15 cellular contexts compared by ENCODE assay signal in the genomic region with DNA sequence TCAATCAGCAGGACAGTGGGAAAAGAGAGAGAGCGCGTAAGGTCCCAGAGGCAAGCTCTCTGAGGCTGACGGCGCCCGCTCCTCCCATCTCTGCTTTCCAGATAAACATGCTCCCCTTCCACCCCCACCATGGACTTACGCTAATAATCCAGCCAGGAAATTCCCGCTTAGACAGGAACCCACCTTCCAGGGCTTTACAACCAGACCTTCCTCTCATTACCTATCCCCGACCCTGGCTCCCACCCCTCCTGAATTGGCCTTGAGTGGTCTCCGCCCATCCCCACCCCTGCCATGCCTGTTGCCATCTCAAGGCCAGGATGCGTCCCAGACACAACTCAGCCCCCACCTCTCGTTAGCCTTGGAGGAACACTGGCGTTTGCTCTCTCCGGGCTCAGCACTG.
A peak's percentile ranks its signal among the peaks of the same experiment; 100 is the strongest.
DNase-seq lines count a peak whose midpoint lies in the region; ATAC-seq and TF ChIP-seq lines count a peak whose summit lies in the region.
"Had no signal": no experiment of that assay in that cellular context is flagged by ENCODE, and none has a peak within 500 bp of the region (broad histone marks: within the 10 kb centered on the region; RNA-seq: fewer than 3 reads in every experiment).

No MANE protein-coding gene starts in this region.

- no peak overlapping the region for H3K27ac ChIP-seq in BLaER1 treated with 17β-estradiol and CSF1 and Interleukin-3, amounts not matched to agents 10 nM and 100 nM
- H3K27ac ChIP-seq in ovary (peak overlapping the region; percentile 35 to 78), hepatocyte (no peak overlapping the region)
- H3K27ac ChIP-seq: BLaER1 had no signal

- no peak overlapping the region for H2AFZ ChIP-seq in hepatocyte

- ATAC-seq in stimulated activated effector memory CD8-positive, alpha-beta T cell treated with anti-CD3 and anti-CD28 coated beads, Interleukin-12 subunit alpha, Interleukin-12 subunit beta, amount 100 ng/mL, for 72 hours: no peak
- ATAC-seq: HepG2 had no signal

- peaks cover 10 to 26% (median 12%) of the 10 kb centered on the region in 10 experiments; a peak in 19 of 20 replicates for H3K4me1 ChIP-seq in BLaER1 treated with 17β-estradiol and CSF1 and Interleukin-3, amounts not matched to agents 10 nM and 100 nM
- H3K4me1 ChIP-seq in ovary (ENCODE audit: insufficient read depth) (peaks cover 13% of the 10 kb centered on the region), hepatocyte (ENCODE audit: insufficient read depth) (no peaks in the 10 kb centered on the region)

- no peak for TF ChIP-seq POLR2A in ovary (IDR thresholded peaks at IDR 0.05)

- H3K9ac ChIP-seq in BLaER1 treated with 17β-estradiol and CSF1 and Interleukin-3, amounts not matched to agents 10 nM and 100 nM: no peak overlapping the region
- H3K9ac ChIP-seq: BLaER1 had no signal

- H3K36me3 Mint-ChIP-seq in stimulated activated effector memory CD8-positive, alpha-beta T cell treated with anti-CD3 and anti-CD28 coated beads, Interleukin-12 subunit alpha, Interleukin-12 subunit beta, amount 100 ng/mL, for 72 hours: no peaks in the 10 kb centered on the region
- H3K36me3 Mint-ChIP-seq: CD4-positive, CD25-positive, alpha-beta regulatory T cell had no signal

- DNase-seq in SK-N-DZ (ENCODE audit: low spot score) (peak; percentile 30), left kidney (ENCODE audit: low read depth, low spot score) (peak; percentile 33), ovary (peak; percentile 33 to 66 (median 61)), hepatocyte (ENCODE audit: low spot score) (no peak), germinal center (ENCODE audit: low spot score) (no peak)
- no peak for DNase-seq in stimulated activated effector memory CD8-positive, alpha-beta T cell treated with anti-CD3 and anti-CD28 coated beads, Interleukin-12 subunit alpha, Interleukin-12 subunit beta, amount 100 ng/mL, for 72 hours (ENCODE audit: low spot score in 2 of 2)
- DNase-seq: 8988T; AML-193; CD4-positive, CD25-positive, alpha-beta regulatory T cell; DMS 273 treated with DMSO at 0.1 percent for 48 hours; GOT3; H9 had no signal

- no peak for TF ChIP-seq EP300 in ovary (IDR thresholded peaks at IDR 0.05)

- H4K20me1 ChIP-seq in BLaER1 treated with 17β-estradiol and CSF1 and Interleukin-3, amounts not matched to agents 10 nM and 100 nM: no peaks in the 10 kb centered on the region; a peak in 1 of 22 replicates
- H4K20me1 ChIP-seq in hepatocyte (ENCODE audit: insufficient read depth, poor library complexity, severe bottlenecking): no peaks in the 10 kb centered on the region
- H4K20me1 ChIP-seq: BLaER1 had no signal

- H3K4me1 Mint-ChIP-seq in stimulated activated effector memory CD8-positive, alpha-beta T cell treated with anti-CD3 and anti-CD28 coated beads, Interleukin-12 subunit alpha, Interleukin-12 subunit beta, amount 100 ng/mL, for 72 hours: no peaks in the 10 kb centered on the region
- H3K4me1 Mint-ChIP-seq: CD4-positive, CD25-positive, alpha-beta regulatory T cell had no signal

- H3K4me2 ChIP-seq in BLaER1 treated with 17β-estradiol and CSF1 and Interleukin-3, amounts not matched to agents 10 nM and 100 nM: peak overlapping the region in 9 of 11 experiments; percentile 13 to 64 (median 46); a peak in 13 of 22 replicates
- no peak overlapping the region for H3K4me2 ChIP-seq in hepatocyte
- H3K4me2 ChIP-seq: BLaER1 had no signal

- H3K4me3 Mint-ChIP-seq in stimulated activated effector memory CD8-positive, alpha-beta T cell treated with anti-CD3 and anti-CD28 coated beads, Interleukin-12 subunit alpha, Interleukin-12 subunit beta, amount 100 ng/mL, for 72 hours: no peak overlapping the region
- H3K4me3 Mint-ChIP-seq: CD4-positive, CD25-positive, alpha-beta regulatory T cell; H9 had no signal

- no peaks in the 10 kb centered on the region for H3K9me3 Mint-ChIP-seq in stimulated activated effector memory CD8-positive, alpha-beta T cell treated with anti-CD3 and anti-CD28 coated beads, Interleukin-12 subunit alpha, Interleukin-12 subunit beta, amount 100 ng/mL, for 72 hours

- H3K9me3 ChIP-seq in BLaER1 treated with 17β-estradiol and CSF1 and Interleukin-3, amounts not matched to agents 10 nM and 100 nM (replicated peaks in 1 of 11): no peaks in the 10 kb centered on the region
- H3K9me3 ChIP-seq in ovary: no peaks in the 10 kb centered on the region
- H3K9me3 ChIP-seq in hepatocyte (ENCODE audit: low read depth): no peaks in the 10 kb centered on the region
- H3K9me3 ChIP-seq: BLaER1 had no signal

- H3K4me3 ChIP-seq in BLaER1 treated with 17β-estradiol and CSF1 and Interleukin-3, amounts not matched to agents 10 nM and 100 nM: no peak overlapping the region
- no peak overlapping the region for H3K4me3 ChIP-seq in ovary
- no peak overlapping the region for H3K4me3 ChIP-seq in hepatocyte
- H3K4me3 ChIP-seq: BLaER1 had no signal

- no peaks in the 10 kb centered on the region for H3K36me3 ChIP-seq in BLaER1 treated with 17β-estradiol and CSF1 and Interleukin-3, amounts not matched to agents 10 nM and 100 nM
- H3K36me3 ChIP-seq in ovary (no peaks in the 10 kb centered on the region), hepatocyte (replicated peaks; ENCODE audit: insufficient read depth, low read depth) (no peaks in the 10 kb centered on the region)
- H3K36me3 ChIP-seq: BLaER1 had no signal

- H3K79me2 ChIP-seq in hepatocyte: no peaks in the 10 kb centered on the region

- H3K27ac Mint-ChIP-seq in stimulated activated effector memory CD8-positive, alpha-beta T cell treated with anti-CD3 and anti-CD28 coated beads, Interleukin-12 subunit alpha, Interleukin-12 subunit beta, amount 100 ng/mL, for 72 hours: no peak overlapping the region
- H3K27ac Mint-ChIP-seq: CD4-positive, CD25-positive, alpha-beta regulatory T cell; H9 had no signal

- no peaks in the 10 kb centered on the region for H3K9me2 ChIP-seq in hepatocyte (replicated peaks; ENCODE audit: insufficient read depth)

- no peaks in the 10 kb centered on the region for H3K27me3 ChIP-seq in BLaER1 treated with 17β-estradiol and CSF1 and Interleukin-3, amounts not matched to agents 10 nM and 100 nM
- H3K27me3 ChIP-seq in ovary (no peaks in the 10 kb centered on the region), hepatocyte (no peaks in the 10 kb centered on the region)
- H3K27me3 ChIP-seq: BLaER1 had no signal

- no peak for TF ChIP-seq CTCF in ovary (IDR thresholded peaks at IDR 0.05)
- TF ChIP-seq CTCF in hepatocyte (IDR thresholded peaks at IDR 0.05; ENCODE audit: poor library complexity): no peak

- 12 to 34% (median 13%) methylated on average over 13 of the region's 13 CpGs for WGBS in ovary, 3 donors
- WGBS in hepatocyte (ENCODE audit: low lambda C conversion rate, missing lambda C conversion rate): 85% methylated on average over 13 of the region's 13 CpGs

- intact Hi-C loops in ovary (cut with DNase I): loop anchor here in 1 of 4 donors (10.0 kb wide), 1 partner anchor 215 kb away; no protein-coding TSS in a partner anchor

Comparison
In these comparisons a context has a peak if more than half of its experiments do, and no peak if none do; other contexts are left out.
1. H3K27ac ChIP-seq: peak in ovary (2 of 2); none in BLaER1 treated with 17β-estradiol and CSF1 and Interleukin-3, amounts not matched to agents 10 nM and 100 nM (0 of 11) and hepatocyte (single experiment).
2. DNase-seq: peak in SK-N-DZ (single experiment), left kidney (single experiment) and ovary (5 of 5); none in hepatocyte (single experiment), stimulated activated effector memory CD8-positive, alpha-beta T cell treated with anti-CD3 and anti-CD28 coated beads, Interleukin-12 subunit alpha, Interleukin-12 subunit beta, amount 100 ng/mL, for 72 hours (0 of 2) and germinal center (single experiment).